Comparison of ENCODE assay signal across 19 cellular contexts in genomic region chr19:32178401-32178800, GRCh38.
DNase-seq lines count a peak whose midpoint lies in the region; ATAC-seq, FAIRE-seq and TF ChIP-seq lines count a peak whose summit lies in the region.
"Had no signal": no experiment of that assay in that cellular context is flagged by ENCODE, and none has a peak within 500 bp of the region (broad histone marks: within the 10 kb centered on the region; RNA-seq: fewer than 3 reads in every experiment).

No MANE protein-coding gene starts in this region.

- H3K9ac ChIP-seq in H1 (replicated peaks in 1 of 4; ENCODE audit: extremely low read depth in 1 of 4, low read depth in 3 of 4, low read length in 3 of 4) = no peak overlapping the region
- no peak overlapping the region for H3K9ac ChIP-seq in mesendoderm (ENCODE audit: low read length)
- H3K9ac ChIP-seq: BLaER1 had no signal

- H3K27ac ChIP-seq in H1 (ENCODE audit: low read depth, low read length) = no peak overlapping the region
- no peak overlapping the region for H3K27ac ChIP-seq in mesendoderm (ENCODE audit: low read depth, low read length)
- H3K27ac ChIP-seq: 22Rv1, BLaER1, HL-60 had no signal

- H4K5ac ChIP-seq in H1 (ENCODE audit: insufficient read length, low read depth, low read length) = no peak overlapping the region
- no peak overlapping the region for H4K5ac ChIP-seq in mesendoderm (ENCODE audit: low read length)

- ATAC-seq in GM18868 (IDR thresholded peaks at IDR 0.05; ENCODE audit: unreplicated experiment) = no peak
- no peak for ATAC-seq in HG02571 (IDR thresholded peaks at IDR 0.05; ENCODE audit: unreplicated experiment)
- ATAC-seq in GM21447 (IDR thresholded peaks at IDR 0.05; ENCODE audit: unreplicated experiment) = no peak

- H2BK120ac ChIP-seq in H1 (replicated peaks; ENCODE audit: low read depth, low read length) = no peak overlapping the region
- H2BK120ac ChIP-seq in mesendoderm (ENCODE audit: low read depth, low read length) = no peak overlapping the region

- H2BK5ac ChIP-seq in H1 (ENCODE audit: low read depth, low read length) (no peak overlapping the region), mesendoderm (ENCODE audit: low read length) (no peak overlapping the region)

- TF ChIP-seq CTCF in H1 (IDR thresholded peaks at IDR 0.05; ENCODE audit: control extremely low read depth in 1 of 3, insufficient read depth in 1 of 3, low read depth in 1 of 3, low read length in 3 of 3) = no peak

- H3K79me1 ChIP-seq in H1 (ENCODE audit: low read depth, low read length) (no peaks in the 10 kb centered on the region), mesendoderm (ENCODE audit: low read length) (no peaks in the 10 kb centered on the region)

- no peaks in the 10 kb centered on the region for H3K36me3 ChIP-seq in H1 (ENCODE audit: control insufficient read depth in 2 of 4, insufficient read depth in 4 of 4, low read length in 3 of 4)
- H3K36me3 ChIP-seq in mesendoderm (ENCODE audit: control insufficient read depth, insufficient read depth, low read length) = no peaks in the 10 kb centered on the region
- H3K36me3 ChIP-seq: BLaER1 had no signal

- H2BK20ac ChIP-seq in H1 (ENCODE audit: low read length) = no peak overlapping the region

- H2AFZ ChIP-seq in H1 (ENCODE audit: low read length) = peak overlapping the region; percentile 70; the same call in 1 of the 2 replicates

- POLR2A ChIA-PET in H1 (lab: Charles Lee; ENCODE audit: partially characterized antibody) = no interaction called here

- H4K8ac ChIP-seq in H1 (ENCODE audit: extremely low read depth, insufficient read depth, low read length) (no peak overlapping the region), mesendoderm (ENCODE audit: low read depth, low read length) (no peak overlapping the region)

- no peak for TF ChIP-seq POLR2A in H1 (IDR thresholded peaks at IDR 0.05; ENCODE audit: control extremely low read depth in 1 of 2, low read depth in 2 of 2, low read length in 2 of 2)

- H4K91ac ChIP-seq in H1 (replicated peaks; ENCODE audit: insufficient read length, low read length) = no peak overlapping the region

- no peak overlapping the region for H3K14ac ChIP-seq in H1 (ENCODE audit: insufficient read length)

- H2AK5ac ChIP-seq in H1 (ENCODE audit: low read depth, low read length) (no peak overlapping the region), mesendoderm (ENCODE audit: low read length) (no peak overlapping the region)

- no peaks in the 10 kb centered on the region for H4K20me1 ChIP-seq in H1 (replicated peaks in 1 of 2; ENCODE audit: control insufficient read depth in 1 of 2, insufficient read depth in 2 of 2, low read length in 2 of 2)
- H4K20me1 ChIP-seq: BLaER1 had no signal

- H2BK12ac ChIP-seq in H1 (ENCODE audit: low read depth, low read length) = no peak overlapping the region

- CTCF ChIA-PET in H1 (lab: Charles Lee; ENCODE audit: partially characterized antibody) = interaction anchor here (2.7 kb wide), 1 partner anchor 46 kb away, joined by 8 read pairs; no protein-coding TSS in a partner anchor

- H3K4me1 ChIP-seq in H1 (replicated peaks in 1 of 4; ENCODE audit: control insufficient read depth in 3 of 4, insufficient read depth in 4 of 4, low read length in 3 of 4) = no peaks in the 10 kb centered on the region
- H3K4me1 ChIP-seq in mesendoderm (ENCODE audit: control insufficient read depth, low read depth, low read length) = no peaks in the 10 kb centered on the region
- H3K4me1 ChIP-seq: BLaER1, Caco-2 had no signal

- H3K79me2 ChIP-seq in H1 (ENCODE audit: control insufficient read depth in 1 of 2, insufficient read depth in 2 of 2, low read length in 2 of 2) (no peaks in the 10 kb centered on the region), mesendoderm (ENCODE audit: control insufficient read depth, insufficient read depth, low read length) (no peaks in the 10 kb centered on the region)

- H2BK15ac ChIP-seq in H1 (ENCODE audit: low read length) (no peak overlapping the region), mesendoderm (replicated peaks; ENCODE audit: low read depth) (no peak overlapping the region)

- H3K9me3 ChIP-seq in H1 (ENCODE audit: insufficient read depth in 2 of 2, low read depth in 1 of 2, low read length in 1 of 2) = no peaks in the 10 kb centered on the region
- H3K9me3 ChIP-seq: BLaER1, Caco-2 had no signal

- H3K4me2 ChIP-seq in H1 (ENCODE audit: insufficient read depth in 1 of 2, low read depth in 2 of 2, low read length in 2 of 2) (no peak overlapping the region), mesendoderm (ENCODE audit: low read length) (no peak overlapping the region)
- H3K4me2 ChIP-seq: BLaER1 had no signal

- 94% methylated on average over 5 of the region's 5 CpGs; no CpG with 5 or more reads in 1 of the 2 experiments for WGBS in H1 (ENCODE audit: extremely low coverage in 1 of 2, insufficient coverage in 1 of 2, insufficient read length in 1 of 2, insufficient replicate concordance in 2 of 2, low coverage in 1 of 2, low lambda C conversion rate in 2 of 2, missing lambda C conversion rate in 1 of 2), 2 experiments
- WGBS in mesendoderm (ENCODE audit: extremely low coverage, insufficient coverage, low lambda C conversion rate) = no CpG with 5 or more reads among the region's 5 CpGs

- DNase-seq in activated CD8-positive, alpha-beta memory T cell treated with anti-CD3 and anti-CD28 coated beads for 24 hours = peak; percentile 19
- DNase-seq in activated CD8-positive, alpha-beta memory T cell treated with anti-CD3 and anti-CD28 coated beads, Interleukin-2, amount 50 U/mL, for 48 hours = no peak
- DNase-seq in H1 (ENCODE audit: low read depth in 1 of 2, low spot score in 2 of 2) (no peak), mesendoderm (peak; percentile 57), OCI-M1 (lab: John Stamatoyannopoulos, UW) (no peak)
- DNase-seq: AML-193; Caco-2; CD8-positive, alpha-beta memory T cell; DMS53; GF-D8; HCEC 1CT; HFFc6 had no signal

- FAIRE-seq in H1 (lab: Jason Lieb, UNC) = no peak
- FAIRE-seq: GM18507 had no signal

- no peak for TF ChIP-seq EP300 in H1 (IDR thresholded peaks at IDR 0.05; ENCODE audit: borderline replicate concordance in 1 of 2, low read depth in 2 of 2, low read length in 2 of 2)

- H3K27me3 ChIP-seq in H1 (replicated peaks in 1 of 4; ENCODE audit: control insufficient read depth in 3 of 4, extremely low read depth in 1 of 4, insufficient read depth in 3 of 4, low read length in 3 of 4) (no peaks in the 10 kb centered on the region), mesendoderm (ENCODE audit: insufficient read depth, low read length, poor library complexity) (no peaks in the 10 kb centered on the region)
- H3K27me3 ChIP-seq: BLaER1 had no signal

- H3K4me3 ChIP-seq in H1 (ENCODE audit: extremely low read depth in 1 of 4, insufficient read depth in 2 of 4, low read depth in 3 of 4, low read length in 4 of 4) (no peak overlapping the region), mesendoderm (ENCODE audit: low read length) (no peak overlapping the region)
- H3K4me3 ChIP-seq: BLaER1 had no signal

- H3K56ac ChIP-seq in H1 (replicated peaks; ENCODE audit: insufficient read length, low read depth, low read length) (no peak overlapping the region), mesendoderm (ENCODE audit: low read length) (no peak overlapping the region)

- H3K23me2 ChIP-seq in H1 (ENCODE audit: low read depth, low read length) = no peaks in the 10 kb centered on the region; the same call in 1 of the 2 replicates

- H3K4ac ChIP-seq in H1 (replicated peaks; ENCODE audit: insufficient read length, low read depth, low read length) (no peak overlapping the region), mesendoderm (ENCODE audit: low read depth, low read length) (no peak overlapping the region)

- H3K18ac ChIP-seq in H1 (ENCODE audit: extremely low read depth, low read length) (no peak overlapping the region), mesendoderm (ENCODE audit: low read length) (no peak overlapping the region)

- H3K23ac ChIP-seq in H1 (ENCODE audit: insufficient read length) (no peak overlapping the region), mesendoderm (ENCODE audit: low read length) (no peak overlapping the region)

- no peak for TF ChIP-seq RAD21 in H1 (IDR thresholded peaks at IDR 0.05 in 1 of 2, conservative IDR thresholded peaks at IDR 0.05 in 1 of 2; ENCODE audit: low read depth in 2 of 2, low read length in 2 of 2)

TF ChIP-seq in H1, 55 proteins besides CTCF, POLR2A, EP300 and RAD21:
- no peak for TF ChIP-seq KDM1A (IDR thresholded peaks at IDR 0.05; ENCODE audit: borderline replicate concordance, low read length)

Comparison
In these comparisons a context has a peak if more than half of its experiments do, and no peak if none do; other contexts are left out.
1. DNase-seq: peak in activated CD8-positive, alpha-beta memory T cell treated with anti-CD3 and anti-CD28 coated beads for 24 hours (single experiment) and mesendoderm (single experiment); none in activated CD8-positive, alpha-beta memory T cell treated with anti-CD3 and anti-CD28 coated beads, Interleukin-2, amount 50 U/mL, for 48 hours (single experiment), H1 (0 of 2) and OCI-M1 (single experiment).